Comparison of ENCODE assay signal across 17 cellular contexts in the genomic region with DNA sequence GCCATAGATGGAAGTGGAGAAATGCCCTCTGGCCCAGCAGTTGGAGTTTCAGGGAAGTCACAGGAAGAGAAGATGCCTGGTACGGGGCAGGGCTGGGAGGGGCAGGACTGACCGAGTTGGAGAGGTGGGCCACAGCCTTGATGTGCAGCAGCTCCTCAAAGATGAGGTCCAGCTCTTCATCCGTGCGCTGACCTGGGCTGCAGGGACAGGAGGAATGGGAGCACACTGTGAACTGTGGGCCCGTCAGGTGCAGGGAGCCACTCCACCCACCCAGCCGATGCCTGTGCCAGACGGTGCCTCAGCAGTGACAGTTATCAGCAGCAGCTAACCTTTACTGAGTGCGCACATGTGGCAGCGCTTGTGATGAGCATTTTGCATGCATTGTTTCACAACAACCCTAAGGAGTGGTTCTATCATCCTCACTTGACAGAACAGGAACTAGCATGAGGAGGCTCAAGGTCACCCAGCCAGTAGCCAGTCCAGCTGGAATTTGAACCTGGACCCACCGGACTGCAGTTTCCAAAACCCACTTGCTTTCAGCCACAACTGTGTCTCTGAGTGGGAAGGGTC. TPM values are rescaled to one million over a fixed set of nuclear protein-coding genes. Genes with fewer than 3 reads are reported as not detected.
"Had no signal": no experiment of that assay in that cellular context is flagged by ENCODE, and none has a peak within 500 bp of the region (broad histone marks: within the 10 kb centered on the region; RNA-seq: fewer than 3 reads in every experiment).

No MANE protein-coding gene starts in this region.

- H3K4me3 ChIP-seq: breast epithelium, ovary, uterus had no signal

- H3K27ac Mint-ChIP-seq: activated naive CD8-positive, alpha-beta T cell treated with anti-CD3 and anti-CD28 coated beads for 36 hours; natural killer cell; stimulated activated naive CD8-positive, alpha-beta T cell treated with anti-CD3 and anti-CD28 coated beads, Interleukin-15, Interleukin-2, amounts not matched to agents 100 ng/mL and 50 ng/mL, for 24 hours had no signal

- H3K36me3 Mint-ChIP-seq: activated naive CD8-positive, alpha-beta T cell treated with anti-CD3 and anti-CD28 coated beads for 36 hours; natural killer cell had no signal

- H3K27me3 Mint-ChIP-seq: activated naive CD8-positive, alpha-beta T cell treated with anti-CD3 and anti-CD28 coated beads for 36 hours; stimulated activated naive CD8-positive, alpha-beta T cell treated with anti-CD3 and anti-CD28 coated beads, Interleukin-15, Interleukin-2, amounts not matched to agents 100 ng/mL and 50 ng/mL, for 24 hours had no signal

- H3K9me3 Mint-ChIP-seq: activated naive CD8-positive, alpha-beta T cell treated with anti-CD3 and anti-CD28 coated beads for 36 hours; activated T-cell treated with anti-CD3 and anti-CD28 coated beads, Interleukin-2, amount 50 U/mL, for 4 hours; natural killer cell; stimulated activated naive CD8-positive, alpha-beta T cell treated with anti-CD3 and anti-CD28 coated beads, Interleukin-15, Interleukin-2, amounts not matched to agents 100 ng/mL and 50 ng/mL, for 24 hours had no signal

- ATAC-seq: activated T-cell treated with anti-CD3 and anti-CD28 coated beads, Interleukin-2, amount 50 U/mL, for 4 hours; foreskin keratinocyte; natural killer cell had no signal

- DNase-seq: activated CD4-positive, alpha-beta T cell treated with anti-CD3 and anti-CD28 coated beads, Interleukin-2, amount 50 U/mL, for 48 hours; activated CD4-positive, CD25-positive, alpha-beta regulatory T cell treated with anti-CD3 and anti-CD28 coated beads, Interleukin-2, amount 50 U/mL, for 72 hours; activated gamma-delta T cell; activated naive CD8-positive, alpha-beta T cell treated with anti-CD3 and anti-CD28 coated beads for 36 hours; activated T-cell treated with anti-CD3 and anti-CD28 coated beads, Interleukin-2, amount 50 U/mL, for 4 hours; aorta; foreskin keratinocyte; head of caudate nucleus; mammary epithelial cell; natural killer cell; ovary; stimulated activated CD4-positive, alpha-beta T cell treated with anti-CD3 and anti-CD28 coated beads, Interleukin-2, amount 100 ng/mL, for 48 hours; uterus had no signal

- H3K27ac ChIP-seq: foreskin keratinocyte, uterus had no signal

- H3K9me3 ChIP-seq: breast epithelium, ovary, uterus had no signal

- H3K27me3 ChIP-seq: breast epithelium, foreskin keratinocyte, ovary, uterus had no signal

- H3K36me3 ChIP-seq: breast epithelium, ovary, uterus had no signal

- H3K4me3 Mint-ChIP-seq: activated naive CD8-positive, alpha-beta T cell treated with anti-CD3 and anti-CD28 coated beads for 36 hours; activated T-cell treated with anti-CD3 and anti-CD28 coated beads, Interleukin-2, amount 50 U/mL, for 4 hours; natural killer cell; stimulated activated naive CD8-positive, alpha-beta T cell treated with anti-CD3 and anti-CD28 coated beads, Interleukin-15, Interleukin-2, amounts not matched to agents 100 ng/mL and 50 ng/mL, for 24 hours had no signal

RNA-seq across cellular contexts. Expression of gene ENDOU, which starts 25.0 kb away (rescaled TPM):
- total RNA-seq: endothelial cell of umbilical vein, mammary epithelial cell, mononuclear cell had no signal
- polyA plus RNA-seq: endothelial cell of umbilical vein, mammary epithelial cell had no signal
